Comparison of ENCODE assay signal across 9 cellular contexts in the genomic region with DNA sequence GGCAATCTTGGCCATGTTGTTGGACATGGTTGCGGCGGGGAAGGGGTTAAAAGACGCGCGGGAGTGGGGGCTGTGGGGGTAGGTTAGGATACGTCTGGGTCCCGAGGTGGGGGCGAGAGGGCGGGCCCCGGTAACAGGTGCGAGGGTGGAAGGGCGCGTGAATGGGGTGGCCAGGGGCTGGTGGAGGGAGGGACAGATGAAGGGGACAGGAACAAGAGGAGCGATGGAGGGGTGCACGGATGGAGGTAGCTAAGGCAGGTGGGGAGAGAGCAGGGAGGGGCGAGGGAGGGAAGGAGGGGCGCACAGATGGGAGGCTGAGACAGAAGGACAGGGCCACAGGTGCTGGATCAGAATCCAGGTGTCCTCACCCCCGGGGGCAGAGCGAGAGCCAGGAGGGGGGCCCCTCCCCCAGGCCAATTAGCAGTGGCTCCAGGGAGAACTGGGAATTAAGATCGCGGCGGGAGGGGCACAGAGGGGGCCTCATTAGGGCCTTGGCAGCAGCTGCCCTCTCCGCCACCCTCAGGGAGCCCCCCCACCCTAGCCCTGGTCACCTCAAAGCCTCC. TPM values are rescaled to one million over a fixed set of nuclear protein-coding genes. Genes with fewer than 3 reads are reported as not detected.
DNase-seq lines count a peak whose midpoint lies in the region; ATAC-seq, FAIRE-seq and TF ChIP-seq lines count a peak whose summit lies in the region.
"Had no signal": no experiment of that assay in that cellular context is flagged by ENCODE, and none has a peak within 500 bp of the region (broad histone marks: within the 10 kb centered on the region; RNA-seq: fewer than 3 reads in every experiment).

No MANE protein-coding gene starts in this region.

- no peaks in the 10 kb centered on the region for H3K36me3 Mint-ChIP-seq in T-cell

- TF ChIP-seq EP300 in HepG2 (IDR thresholded peaks at IDR 0.05; ENCODE audit: low read depth in 2 of 2, low read length in 2 of 2) (no peak), HepG2 (CRISPR knock-in tag; IDR thresholded peaks at IDR 0.05; ENCODE audit: borderline replicate concordance) (no peak)

- no peak overlapping the region for H2AFZ ChIP-seq in HepG2 (ENCODE audit: low read length)

- intact Hi-C loops in HepG2 (cut with micrococcal nuclease; ENCODE audit: unreplicated experiment) (no loop called here), right lobe of liver (cut with DNase I) (no loop called here), right cardiac atrium (cut with DNase I) (no loop called here), upper lobe of right lung (cut with DNase I) (no loop called here)

- TF ChIP-seq CTCF in HepG2 (CRISPR knock-in tag; IDR thresholded peaks at IDR 0.05): no peak
- TF ChIP-seq CTCF in right lobe of liver (IDR thresholded peaks at IDR 0.05): no peak
- no peak for TF ChIP-seq CTCF in upper lobe of right lung (IDR thresholded peaks at IDR 0.05)

- H4K20me1 ChIP-seq in HepG2 (ENCODE audit: insufficient read depth, low read length): no peaks in the 10 kb centered on the region

- H3K4me1 Mint-ChIP-seq in T-cell: peaks cover 12 to 25% (median 21%) of the 10 kb centered on the region in 3 donors

- BruUV-seq in HepG2 (replicated peaks; lab: Mats Ljungman, UMichigan): no TSS peak

- no peak for TF ChIP-seq RAD21 in HepG2 (CRISPR knock-in tag; IDR thresholded peaks at IDR 0.05)

- no peak for ATAC-seq in HepG2
- ATAC-seq in right lobe of liver: no peak
- ATAC-seq in T-cell (replicated peaks in 1 of 4): no peak
- no peak for ATAC-seq in right cardiac atrium
- ATAC-seq in upper lobe of right lung: no peak
- ATAC-seq in HG03039 (IDR thresholded peaks at IDR 0.05; ENCODE audit: unreplicated experiment): no peak
- ATAC-seq in GM19452 (IDR thresholded peaks at IDR 0.05; ENCODE audit: unreplicated experiment): no peak

- FAIRE-seq in HepG2 (lab: Jason Lieb, UNC): no peak

- no peaks in the 10 kb centered on the region for H3K9me3 Mint-ChIP-seq in T-cell

- H3K9me3 ChIP-seq in HepG2 (ENCODE audit: low read length) (no peaks in the 10 kb centered on the region), right lobe of liver (no peaks in the 10 kb centered on the region), right cardiac atrium (ENCODE audit: control insufficient read depth, low read length) (no peaks in the 10 kb centered on the region), upper lobe of right lung (no peaks in the 10 kb centered on the region)

- in situ Hi-C loops in HepG2 (cut with HindIII; ENCODE audit: extremely low pct_ligation_motif_present, low pct_unique_long_range_greater_than_20kb): no loop called here

- CTCF ChIA-PET in HepG2 (lab: Yijun Ruan, JAX; ENCODE audit: low intra/inter-chr PET ratio, low total read pairs) (no interaction called here), T-cell (lab: Charles Lee) (interaction anchor here in 1 of 2 donors (1.6 kb wide), 1 partner anchor 27 kb away, joined by 12 read pairs; a partner anchor contains a TSS)

- POLR2A ChIA-PET in HepG2 (lab: Yijun Ruan, JAX) (no interaction called here), T-cell (lab: Charles Lee) (no interaction called here)

- peak overlapping the region in 2 of 3 donors; percentile 38 to 54 for H3K4me3 Mint-ChIP-seq in T-cell

- H3K4me1 ChIP-seq in HepG2 (ENCODE audit: insufficient read depth, low read length) (peaks cover 18% of the 10 kb centered on the region), right lobe of liver (peaks cover 0 to 11% (median 0%) of the 10 kb centered on the region in 4 donors), right cardiac atrium (ENCODE audit: control insufficient read depth, insufficient read depth, low read length) (peaks cover 3% of the 10 kb centered on the region), upper lobe of right lung (peaks cover 29% of the 10 kb centered on the region)

- no peaks in the 10 kb centered on the region for H3K79me2 ChIP-seq in HepG2 (ENCODE audit: insufficient read depth, low read length)

- H3K36me3 ChIP-seq in HepG2 (replicated peaks in 1 of 2; ENCODE audit: control insufficient read depth in 1 of 2, insufficient read depth in 2 of 2, low read length in 2 of 2) (no peaks in the 10 kb centered on the region), right lobe of liver (no peaks in the 10 kb centered on the region), upper lobe of right lung (no peaks in the 10 kb centered on the region)

- no peak for TF ChIP-seq POLR2A in HepG2 (IDR thresholded peaks at IDR 0.05; ENCODE audit: insufficient read depth in 1 of 2, low read depth in 2 of 2, low read length in 2 of 2)
- no peak for TF ChIP-seq POLR2A in right lobe of liver (IDR thresholded peaks at IDR 0.05)

- peaks cover 11 to 48% of the 10 kb centered on the region in 2 experiments for H3K27me3 ChIP-seq in HepG2 (ENCODE audit: control insufficient read depth in 1 of 2, insufficient read depth in 2 of 2, low read length in 2 of 2)
- peaks cover 0 to 8% of the 10 kb centered on the region in 2 donors for H3K27me3 ChIP-seq in right lobe of liver
- H3K27me3 ChIP-seq in right cardiac atrium (ENCODE audit: control insufficient read depth, insufficient read depth): no peaks in the 10 kb centered on the region
- H3K27me3 ChIP-seq in upper lobe of right lung: peaks cover 21% of the 10 kb centered on the region

- no peak overlapping the region for H3K4me2 ChIP-seq in HepG2 (ENCODE audit: low read depth, low read length)

- no peak overlapping the region for H3K9ac ChIP-seq in HepG2 (ENCODE audit: insufficient read depth, low read depth, low read length)

- WGBS in HepG2 (ENCODE audit: low lambda C conversion rate): 15% methylated on average over 23 of the region's 23 CpGs
- 4% methylated on average over 20 of the region's 23 CpGs for WGBS in right lobe of liver (ENCODE audit: insufficient coverage, low coverage, low lambda C conversion rate, missing lambda C conversion rate)
- 12% methylated on average over 23 of the region's 23 CpGs for WGBS in right cardiac atrium

- no peak overlapping the region for H3K27ac Mint-ChIP-seq in T-cell

- no peak for DNase-seq in HepG2 (ENCODE audit: low spot score)
- DNase-seq in right lobe of liver: no peak
- peak in 1 of 34 experiments; percentile 36 for DNase-seq in T-cell
- peak in 1 of 3 donors; percentile 63 for DNase-seq in right cardiac atrium
- peak; percentile 67 for DNase-seq in upper lobe of right lung
- DNase-seq in NCI-H1694 treated with DMSO at 0.1 percent for 48 hours (lab: John Stamatoyannopoulos, UW): no peak

- H3K4me3 ChIP-seq in HepG2 (replicated peaks in 1 of 3; ENCODE audit: insufficient read depth in 1 of 3, low read depth in 2 of 3, low read length in 3 of 3) (peak overlapping the region in 1 of 3 experiments; percentile 16; a peak in 1 of 6 replicates), right lobe of liver (no peak overlapping the region), right cardiac atrium (ENCODE audit: low read length) (peak overlapping the region; percentile 34), upper lobe of right lung (no peak overlapping the region)

- no peak overlapping the region for H3K27ac ChIP-seq in HepG2 (ENCODE audit: extremely low read length, insufficient read depth, low read length)
- H3K27ac ChIP-seq in right lobe of liver: no peak overlapping the region
- H3K27ac ChIP-seq in right cardiac atrium (ENCODE audit: low read length): no peak overlapping the region
- no peak overlapping the region for H3K27ac ChIP-seq in upper lobe of right lung

- H3K27me3 Mint-ChIP-seq in T-cell: peaks cover 0 to 4% of the 10 kb centered on the region in 2 donors

RNA-seq across cellular contexts. Expression of a gene that starts 1.3 kb away (rescaled TPM):
- not detected in 2 replicates for total RNA-seq in HepG2 (2016; rRNA removed; fragmentation: Illumina TruSeq; extraction: Trizol)
- total RNA-seq in HepG2 (2016; cell fraction: cytosol; rRNA removed; fragmentation: Illumina TruSeq; extraction: Trizol; ENCODE audit: low read depth): not detected in 2 replicates
- total RNA-seq in HepG2 (2016; cell fraction: insoluble cytoplasmic fraction; rRNA removed; fragmentation: Illumina TruSeq; extraction: Trizol): not detected in 2 replicates
- total RNA-seq in HepG2 (2016; cell fraction: membrane; rRNA removed; fragmentation: Illumina TruSeq; extraction: Trizol): not detected in 2 replicates
- not detected in 2 replicates for total RNA-seq in HepG2 (2016; cell fraction: nucleus; rRNA removed; fragmentation: Illumina TruSeq; extraction: Trizol)
- polyA plus RNA-seq in HepG2 (2011; rRNA removed): not detected in 2 replicates
- not detected in 2 replicates for polyA plus RNA-seq in HepG2 (2011; cell fraction: cytosol; rRNA removed)
- polyA plus RNA-seq in HepG2 (2011; cell fraction: nucleus; rRNA removed): not detected in 2 replicates
- not detected in 2 replicates for polyA plus RNA-seq in HepG2 (2012)
- not detected in 2 replicates for polyA plus RNA-seq in HepG2 (2016; cell fraction: cytosol; fragmentation: Illumina TruSeq; extraction: Trizol; ENCODE audit: low read depth)
- not detected in 2 replicates for polyA plus RNA-seq in HepG2 (2016; cell fraction: insoluble cytoplasmic fraction; fragmentation: Illumina TruSeq; extraction: Trizol; ENCODE audit: low read depth)
- polyA plus RNA-seq in HepG2 (2016; cell fraction: membrane; fragmentation: Illumina TruSeq; extraction: Trizol; ENCODE audit: low read depth): not detected in 2 replicates
- not detected in 2 replicates for polyA plus RNA-seq in HepG2 (2016; cell fraction: nucleus; fragmentation: Illumina TruSeq; extraction: Trizol; ENCODE audit: insufficient read depth, low read depth)
- polyA minus RNA-seq in HepG2 (2011; rRNA and poly(A)+ RNA removed; ENCODE audit: low replicate concordance): not detected in 2 replicates
- polyA minus RNA-seq in HepG2 (2011; cell fraction: cytosol; rRNA and poly(A)+ RNA removed): not detected in 2 replicates
- polyA minus RNA-seq in HepG2 (2011; cell fraction: nucleus; rRNA and poly(A)+ RNA removed): not detected in 2 replicates
- not detected for total RNA-seq in right lobe of liver
- 1 to 10 TPM in 3 of 5 donors, not detected in 2; 3.3 to 7.9 (median 3.6) TPM for total RNA-seq in T-cell
- 1 to 10 TPM; 3.0 to 7.4 (median 4.7) TPM for total RNA-seq in right cardiac atrium
- polyA plus RNA-seq in right cardiac atrium: not detected
- total RNA-seq in upper lobe of right lung: not detected
- total RNA-seq: fibroblast of lung had no signal
- polyA plus RNA-seq: fibroblast of lung had no signal

RNA-seq across cellular contexts. Expression of a gene that starts 9.8 kb away (rescaled TPM):
- total RNA-seq in HepG2 (2016; rRNA removed; fragmentation: Illumina TruSeq; extraction: Trizol) (not detected in 2 replicates), right lobe of liver (1 to 10 TPM; 2.4 to 4.1 (median 3.0) TPM), T-cell (1 to 10 TPM; 1.2 to 5.4 (median 3.5) TPM), right cardiac atrium (10 to 100 TPM in 2 of 4 donors, 1 to 10 TPM in 2; 7.6 to 13.5 (median 9.5) TPM), upper lobe of right lung (12.6 TPM)
- not detected in 2 replicates for total RNA-seq in HepG2 (2016; cell fraction: cytosol; rRNA removed; fragmentation: Illumina TruSeq; extraction: Trizol; ENCODE audit: low read depth)
- total RNA-seq in HepG2 (2016; cell fraction: insoluble cytoplasmic fraction; rRNA removed; fragmentation: Illumina TruSeq; extraction: Trizol): not detected in 2 replicates
- not detected in 2 replicates for total RNA-seq in HepG2 (2016; cell fraction: membrane; rRNA removed; fragmentation: Illumina TruSeq; extraction: Trizol)
- not detected in 2 replicates for total RNA-seq in HepG2 (2016; cell fraction: nucleus; rRNA removed; fragmentation: Illumina TruSeq; extraction: Trizol)
- polyA plus RNA-seq in HepG2 (2011; rRNA removed) (not detected in 2 replicates), right cardiac atrium (6.7 TPM)
- polyA plus RNA-seq in HepG2 (2011; cell fraction: cytosol; rRNA removed): not detected in 2 replicates
- not detected in 2 replicates for polyA plus RNA-seq in HepG2 (2011; cell fraction: nucleus; rRNA removed)
- polyA plus RNA-seq in HepG2 (2012): not detected in 2 replicates
- polyA plus RNA-seq in HepG2 (2016; cell fraction: cytosol; fragmentation: Illumina TruSeq; extraction: Trizol; ENCODE audit: low read depth): not detected in 2 replicates
- polyA plus RNA-seq in HepG2 (2016; cell fraction: insoluble cytoplasmic fraction; fragmentation: Illumina TruSeq; extraction: Trizol; ENCODE audit: low read depth): not detected in 2 replicates
- not detected in 2 replicates for polyA plus RNA-seq in HepG2 (2016; cell fraction: membrane; fragmentation: Illumina TruSeq; extraction: Trizol; ENCODE audit: low read depth)
- not detected in 2 replicates for polyA plus RNA-seq in HepG2 (2016; cell fraction: nucleus; fragmentation: Illumina TruSeq; extraction: Trizol; ENCODE audit: insufficient read depth, low read depth)
- 0.09 TPM in 1 of 2 replicates, not detected in the other for polyA minus RNA-seq in HepG2 (2011; rRNA and poly(A)+ RNA removed; ENCODE audit: low replicate concordance)
- not detected in 2 replicates for polyA minus RNA-seq in HepG2 (2011; cell fraction: cytosol; rRNA and poly(A)+ RNA removed)
- polyA minus RNA-seq in HepG2 (2011; cell fraction: nucleus; rRNA and poly(A)+ RNA removed): not detected in 2 replicates

RNA-seq across cellular contexts. Expression of a gene that starts 26.2 kb away (rescaled TPM):
- total RNA-seq in HepG2 (2016; rRNA removed; fragmentation: Illumina TruSeq; extraction: Trizol) (0.04 TPM in 1 of 2 replicates, not detected in the other), right lobe of liver (1 to 10 TPM in 3 of 6 experiments, under 1 TPM in 3; 0.46 to 1.6 (median 0.93) TPM), T-cell (under 1 TPM; 0.15 to 0.56 (median 0.37) TPM), right cardiac atrium (10 to 100 TPM; 24.6 to 46.5 (median 37.2) TPM), upper lobe of right lung (10.0 TPM)
- 0.09 and 0.10 TPM in 2 replicates for total RNA-seq in HepG2 (2016; cell fraction: cytosol; rRNA removed; fragmentation: Illumina TruSeq; extraction: Trizol; ENCODE audit: low read depth)
- 0.04 TPM in 1 of 2 replicates, not detected in the other for total RNA-seq in HepG2 (2016; cell fraction: insoluble cytoplasmic fraction; rRNA removed; fragmentation: Illumina TruSeq; extraction: Trizol)
- total RNA-seq in HepG2 (2016; cell fraction: membrane; rRNA removed; fragmentation: Illumina TruSeq; extraction: Trizol): not detected in 2 replicates
- total RNA-seq in HepG2 (2016; cell fraction: nucleus; rRNA removed; fragmentation: Illumina TruSeq; extraction: Trizol): not detected in 2 replicates
- polyA plus RNA-seq in HepG2 (2011; rRNA removed) (0.04 TPM in 1 of 2 replicates, not detected in the other), right cardiac atrium (28.3 TPM)
- 0.03 TPM in 2 replicates for polyA plus RNA-seq in HepG2 (2011; cell fraction: cytosol; rRNA removed)
- not detected in 2 replicates for polyA plus RNA-seq in HepG2 (2011; cell fraction: nucleus; rRNA removed)
- not detected in 2 replicates for polyA plus RNA-seq in HepG2 (2012)
- polyA plus RNA-seq in HepG2 (2016; cell fraction: cytosol; fragmentation: Illumina TruSeq; extraction: Trizol; ENCODE audit: low read depth): 0.07 TPM in 1 of 2 replicates, not detected in the other
- not detected in 2 replicates for polyA plus RNA-seq in HepG2 (2016; cell fraction: insoluble cytoplasmic fraction; fragmentation: Illumina TruSeq; extraction: Trizol; ENCODE audit: low read depth)
- not detected in 2 replicates for polyA plus RNA-seq in HepG2 (2016; cell fraction: membrane; fragmentation: Illumina TruSeq; extraction: Trizol; ENCODE audit: low read depth)
- polyA plus RNA-seq in HepG2 (2016; cell fraction: nucleus; fragmentation: Illumina TruSeq; extraction: Trizol; ENCODE audit: insufficient read depth, low read depth): 0.16 TPM in 1 of 2 replicates, not detected in the other
- polyA minus RNA-seq in HepG2 (2011; rRNA and poly(A)+ RNA removed; ENCODE audit: low replicate concordance): 0.09 TPM in 1 of 2 replicates, not detected in the other
- not detected in 2 replicates for polyA minus RNA-seq in HepG2 (2011; cell fraction: cytosol; rRNA and poly(A)+ RNA removed)
- not detected in 2 replicates for polyA minus RNA-seq in HepG2 (2011; cell fraction: nucleus; rRNA and poly(A)+ RNA removed)

RNA-seq across cellular contexts. Expression of a gene that starts 33.6 kb away (rescaled TPM):
- total RNA-seq in HepG2 (2016; rRNA removed; fragmentation: Illumina TruSeq; extraction: Trizol): 258 and 314 TPM in 2 replicates
- total RNA-seq in HepG2 (2016; cell fraction: cytosol; rRNA removed; fragmentation: Illumina TruSeq; extraction: Trizol; ENCODE audit: low read depth): 219 and 253 TPM in 2 replicates
- 270 and 297 TPM in 2 replicates for total RNA-seq in HepG2 (2016; cell fraction: insoluble cytoplasmic fraction; rRNA removed; fragmentation: Illumina TruSeq; extraction: Trizol)
- 322 and 352 TPM in 2 replicates for total RNA-seq in HepG2 (2016; cell fraction: membrane; rRNA removed; fragmentation: Illumina TruSeq; extraction: Trizol)
- 95.5 and 96.2 TPM in 2 replicates for total RNA-seq in HepG2 (2016; cell fraction: nucleus; rRNA removed; fragmentation: Illumina TruSeq; extraction: Trizol)
- 232 and 239 TPM in 2 replicates for polyA plus RNA-seq in HepG2 (2011; rRNA removed)
- polyA plus RNA-seq in HepG2 (2011; cell fraction: cytosol; rRNA removed): 211 and 281 TPM in 2 replicates
- polyA plus RNA-seq in HepG2 (2011; cell fraction: nucleus; rRNA removed): 146 and 178 TPM in 2 replicates
- 277 and 325 TPM in 2 replicates for polyA plus RNA-seq in HepG2 (2012)
- 495 and 575 TPM in 2 replicates for polyA plus RNA-seq in HepG2 (2016; cell fraction: cytosol; fragmentation: Illumina TruSeq; extraction: Trizol; ENCODE audit: low read depth)
- 466 and 539 TPM in 2 replicates for polyA plus RNA-seq in HepG2 (2016; cell fraction: insoluble cytoplasmic fraction; fragmentation: Illumina TruSeq; extraction: Trizol; ENCODE audit: low read depth)
- 497 and 555 TPM in 2 replicates for polyA plus RNA-seq in HepG2 (2016; cell fraction: membrane; fragmentation: Illumina TruSeq; extraction: Trizol; ENCODE audit: low read depth)
- polyA plus RNA-seq in HepG2 (2016; cell fraction: nucleus; fragmentation: Illumina TruSeq; extraction: Trizol; ENCODE audit: insufficient read depth, low read depth): 259 and 261 TPM in 2 replicates
- 66.6 and 121 TPM in 2 replicates for polyA minus RNA-seq in HepG2 (2011; rRNA and poly(A)+ RNA removed; ENCODE audit: low replicate concordance)
- 58.1 and 58.6 TPM in 2 replicates for polyA minus RNA-seq in HepG2 (2011; cell fraction: cytosol; rRNA and poly(A)+ RNA removed)
- 33.0 and 37.0 TPM in 2 replicates for polyA minus RNA-seq in HepG2 (2011; cell fraction: nucleus; rRNA and poly(A)+ RNA removed)
- total RNA-seq in right lobe of liver: 100 to 1,000 TPM in 1 of 6 experiments, 10 to 100 TPM in 5; 83.8 to 119 (median 92.2) TPM
- 100 to 1,000 TPM; 183 to 256 (median 208) TPM for total RNA-seq in T-cell
- total RNA-seq in right cardiac atrium: 100 to 1,000 TPM; 232 to 357 (median 343) TPM
- polyA plus RNA-seq in right cardiac atrium: 365 TPM
- 142 TPM for total RNA-seq in upper lobe of right lung
